ENCODE assay signal across 8 cellular contexts in genomic region chr13:49496837-49497236, GRCh38. TPM values are rescaled to one million over a fixed set of nuclear protein-coding genes. Genes with fewer than 3 reads are reported as not detected.
DNase-seq lines count a peak whose midpoint lies in the region; TF ChIP-seq lines count a peak whose summit lies in the region.
"Not testable (repeated sequence)": the region's sequence is repeated elsewhere in the genome, so short reads cannot be mapped to it uniquely, and the experiment has no call there.

No MANE protein-coding gene starts in this region.

- intact Hi-C loops in breast epithelium (cut with DNase I; ENCODE audit: low total_unique reads) = not testable (repeated sequence)

- H3K9ac ChIP-seq in iPS-20b (ENCODE audit: low read depth, low read length); skeletal muscle tissue (ENCODE audit: low read depth in 1 of 3, low read length in 3 of 3): not testable (repeated sequence)

- DNase-seq in HFF-Myc (ENCODE audit: extremely low read depth, low read depth); breast epithelium (ENCODE audit: low spot score in 2 of 2): not testable (repeated sequence)
- peak; percentile 48 for DNase-seq in activated T-cell treated with anti-CD3 and anti-CD28 coated beads for 48 hours (ENCODE audit: low read depth)
- DNase-seq in stimulated activated CD8-positive, alpha-beta memory T cell treated with anti-CD3 and anti-CD28 coated beads, Interleukin-7, amount 100 ng/mL, for 24 hours (ENCODE audit: low read depth) = peak; percentile 6

- H3K27ac ChIP-seq in 22Rv1 (peak overlapping the region; percentile 91), breast epithelium (peak overlapping the region; percentile 63 to 96), skeletal muscle tissue (ENCODE audit: low read depth, low read length) (peak overlapping the region; percentile 83)
- not testable (repeated sequence) for H3K27ac ChIP-seq in iPS-20b (ENCODE audit: low read length)

- H3K36me3 ChIP-seq in breast epithelium; iPS-20b (ENCODE audit: insufficient read depth, low read depth, low read length); skeletal muscle tissue (ENCODE audit: control insufficient read depth in 3 of 3, insufficient read depth in 3 of 3, low read length in 3 of 3): not testable (repeated sequence)

- not testable (repeated sequence) for H3K9me3 ChIP-seq in breast epithelium; iPS-20b (ENCODE audit: insufficient read depth, low read depth, low read length); skeletal muscle tissue (ENCODE audit: control insufficient read depth in 3 of 3, low read length in 3 of 3)

- not testable (repeated sequence) for TF ChIP-seq CTCF in 22Rv1 (IDR thresholded peaks at IDR 0.05); HFF-Myc (IDR thresholded peaks at IDR 0.05; ENCODE audit: low read depth, low read length, missing control alignments); WI38 (IDR thresholded peaks at IDR 0.05; ENCODE audit: low read depth, low read length); breast epithelium (IDR thresholded peaks at IDR 0.05)

- H3K27me3 ChIP-seq in breast epithelium; iPS-20b (ENCODE audit: insufficient read depth, low read length); skeletal muscle tissue (ENCODE audit: control insufficient read depth in 3 of 3, insufficient read depth in 3 of 3, low read length in 3 of 3): not testable (repeated sequence)

- H3K4me3 ChIP-seq in HFF-Myc (replicated peaks; ENCODE audit: low read depth, low read length) (peak overlapping the region; percentile 51; the same call in 1 of the 2 replicates), WI38 (ENCODE audit: low read depth, low read length) (peak overlapping the region; percentile 57), iPS-20b (ENCODE audit: low read length) (peak overlapping the region; percentile 76; the same call in 1 of the 2 replicates), skeletal muscle tissue (ENCODE audit: low read length in 3 of 3) (peak overlapping the region in 1 of 3 donors; percentile 63)
- not testable (repeated sequence) for H3K4me3 ChIP-seq in breast epithelium

- not testable (repeated sequence) for TF ChIP-seq POLR2A in breast epithelium (IDR thresholded peaks at IDR 0.05)

- H3K4me1 ChIP-seq in breast epithelium; iPS-20b (ENCODE audit: insufficient read depth, low read length); skeletal muscle tissue (ENCODE audit: control insufficient read depth in 3 of 3, insufficient read depth in 3 of 3, low read length in 3 of 3): not testable (repeated sequence)

RNA-seq across cellular contexts. Expression of gene PHF11, which starts 1.1 kb away (rescaled TPM):
- 10 to 100 TPM; 33.8 to 56.5 (median 52.1) TPM for total RNA-seq in breast epithelium
- total RNA-seq in skeletal muscle tissue = 9.9 TPM

RNA-seq across cellular contexts. Expression of gene SETDB2, which starts 52.8 kb away (rescaled TPM):
- total RNA-seq in breast epithelium = 10 to 100 TPM in 2 of 3 donors, 1 to 10 TPM in 1; 9.9 to 17.0 (median 12.8) TPM
- 6.8 TPM for total RNA-seq in skeletal muscle tissue

RNA-seq across cellular contexts. Expression of gene CAB39L, which starts 53.0 kb away (rescaled TPM):
- total RNA-seq in breast epithelium (10 to 100 TPM; 40.0 to 92.1 (median 44.8) TPM), skeletal muscle tissue (6.8 TPM)
